In genomic region chr18:53165770-53166169, GRCh38 we compare ENCODE assay signal across 24 cellular contexts.
DNase-seq lines count a peak whose midpoint lies in the region; ATAC-seq and TF ChIP-seq lines count a peak whose summit lies in the region.
"Had no signal": no experiment of that assay in that cellular context is flagged by ENCODE, and none has a peak within 500 bp of the region (broad histone marks: within the 10 kb centered on the region; RNA-seq: fewer than 3 reads in every experiment).

No MANE protein-coding gene starts in this region.

- H3K27ac ChIP-seq in KMS-11 (peak overlapping the region; percentile 38; the same call in 1 of the 2 replicates), aorta (ENCODE audit: low read depth in 1 of 2, low read length in 2 of 2) (no peak overlapping the region)
- H3K27ac ChIP-seq: A549; BLaER1 treated with 17β-estradiol and CSF1 and Interleukin-3, amounts not matched to agents 10 nM and 100 nM; Peyer's patch had no signal

- H3K27me3 ChIP-seq in KMS-11 (ENCODE audit: insufficient read depth, low read depth) (no peaks in the 10 kb centered on the region), aorta (ENCODE audit: control insufficient read depth in 1 of 2, insufficient read depth in 2 of 2, low read length in 1 of 2) (no peaks in the 10 kb centered on the region)
- H3K27me3 ChIP-seq: BLaER1 treated with 17β-estradiol and CSF1 and Interleukin-3, amounts not matched to agents 10 nM and 100 nM; Peyer's patch had no signal

- H3K4me2 ChIP-seq in KMS-11, result peak overlapping the region; percentile 1; the same call in 1 of the 2 replicates
- H3K4me2 ChIP-seq: A549; BLaER1 treated with 17β-estradiol and CSF1 and Interleukin-3, amounts not matched to agents 10 nM and 100 nM had no signal

- TF ChIP-seq CTCF in GM20000 (IDR thresholded peaks at IDR 0.05; ENCODE audit: extremely low read depth, missing control alignments) (no peak), KMS-11 (conservative IDR thresholded peaks at IDR 0.05; ENCODE audit: low read depth, low read length) (no peak)

- ATAC-seq in GM18858 (IDR thresholded peaks at IDR 0.05; ENCODE audit: unreplicated experiment), result peak; percentile 58
- ATAC-seq in GM21515 (IDR thresholded peaks at IDR 0.05; ENCODE audit: unreplicated experiment), result no peak
- ATAC-seq in aorta (ENCODE audit: low FRiP score), result no peak
- ATAC-seq: A549, HCT116, K562 had no signal

- H3K9me3 ChIP-seq in aorta (ENCODE audit: control insufficient read depth, low read length), result no peaks in the 10 kb centered on the region
- H3K9me3 ChIP-seq: A549; BLaER1 treated with 17β-estradiol and CSF1 and Interleukin-3, amounts not matched to agents 10 nM and 100 nM; Peyer's patch had no signal

- H3K79me2 ChIP-seq in KMS-11 (ENCODE audit: insufficient read depth, low read depth), result no peaks in the 10 kb centered on the region

- no peaks in the 10 kb centered on the region for H4K20me1 ChIP-seq in KMS-11 (ENCODE audit: insufficient read depth)
- H4K20me1 ChIP-seq: BLaER1 treated with 17β-estradiol and CSF1 and Interleukin-3, amounts not matched to agents 10 nM and 100 nM had no signal

- DNase-seq in GM20000 (ENCODE audit: low spot score) (peak; percentile 4), NOMO-1 treated with dmso at 0.1 percent for 144 hours (lab: John Stamatoyannopoulos, UW; ENCODE audit: unreplicated experiment) (no peak), aorta (no peak), ureter (ENCODE audit: low spot score) (no peak)
- DNase-seq: AML-193; CD4-positive, alpha-beta T cell; COR-L47; DMS79; EL; GDM1; NCI-H2029 treated with DMSO at 0.1 percent for 48 hours; NCI-H446 treated with DMSO at 0.1 percent for 48 hours; NCI-H526; NCI-H82; OCI-M1; Peyer's patch; SHP77 treated with DMSO at 0.1 percent for 48 hours had no signal

- H2AFZ ChIP-seq in KMS-11 (ENCODE audit: low read depth), result no peak overlapping the region

- H3K4me1 ChIP-seq in KMS-11 (ENCODE audit: low read depth, poor library complexity, severe bottlenecking) (peaks cover 27% of the 10 kb centered on the region), aorta (ENCODE audit: control insufficient read depth in 1 of 2, insufficient read depth in 2 of 2, low read length in 2 of 2) (no peaks in the 10 kb centered on the region)
- H3K4me1 ChIP-seq: A549; BLaER1 treated with 17β-estradiol and CSF1 and Interleukin-3, amounts not matched to agents 10 nM and 100 nM; Peyer's patch had no signal

- intact Hi-C loops in aorta (cut with DNase I), result no loop called here

- H3K36me3 ChIP-seq in KMS-11 (ENCODE audit: insufficient read depth) (no peaks in the 10 kb centered on the region), aorta (ENCODE audit: control insufficient read depth in 1 of 2, insufficient read depth in 2 of 2, low read length in 1 of 2) (no peaks in the 10 kb centered on the region)
- H3K36me3 ChIP-seq: BLaER1 treated with 17β-estradiol and CSF1 and Interleukin-3, amounts not matched to agents 10 nM and 100 nM; Peyer's patch had no signal

- no peak overlapping the region for H3K9ac ChIP-seq in KMS-11
- H3K9ac ChIP-seq: BLaER1 treated with 17β-estradiol and CSF1 and Interleukin-3, amounts not matched to agents 10 nM and 100 nM had no signal

- 63 to 68% methylated on average over 1 of the region's 1 CpG for WGBS in aorta, 2 donors

- H3K4me3 ChIP-seq in KMS-11 (IDR thresholded peaks at IDR 0.05; ENCODE audit: insufficient read depth, low read depth, low read length) (no peak overlapping the region), aorta (ENCODE audit: low read length in 2 of 2) (no peak overlapping the region)
- H3K4me3 ChIP-seq: A549; BLaER1 treated with 17β-estradiol and CSF1 and Interleukin-3, amounts not matched to agents 10 nM and 100 nM; K562; Peyer's patch had no signal
